In genomic region chr5:170115925-170116324, GRCh38 we compare ENCODE assay signal across 38 cellular contexts. TPM values are rescaled to one million over a fixed set of nuclear protein-coding genes. Genes with fewer than 3 reads are reported as not detected.
"Had no signal": no experiment of that assay in that cellular context is flagged by ENCODE, and none has a peak within 500 bp of the region (broad histone marks: within the 10 kb centered on the region; RNA-seq: fewer than 3 reads in every experiment).

No MANE protein-coding gene starts in this region.

- H3K36me3 Mint-ChIP-seq: activated CD4-positive, alpha-beta memory T cell treated with anti-CD3 and anti-CD28 coated beads for 36 hours; activated naive CD4-positive, alpha-beta T cell treated with anti-CD3 and anti-CD28 coated beads, Interleukin-2, amount 10 ng/mL, durations not matched to agents 7 days and 5 days; activated naive CD4-positive, alpha-beta T cell treated with anti-CD3 and anti-CD28 coated beads, Interleukin-2, amount 50 U/mL, for 24 hours; activated naive CD8-positive, alpha-beta T cell; activated naive CD8-positive, alpha-beta T cell treated with anti-CD3 and anti-CD28 coated beads, Interleukin-2, amount 10 ng/mL, durations not matched to agents 7 days and 5 days; brain had no signal

- H3K36me3 ChIP-seq: ascending aorta, cardiac muscle cell had no signal

- H3K27ac Mint-ChIP-seq: activated B cell treated with CpG ODN at 0.5 μM for 24 hours; activated CD4-positive, alpha-beta memory T cell treated with anti-CD3 and anti-CD28 coated beads for 36 hours; activated CD4-positive, alpha-beta T cell treated with anti-CD3 and anti-CD28 coated beads, Interleukin-2, amount 10 ng/mL, durations not matched to agents 24 days and 14 days; activated CD8-positive, alpha-beta T cell treated with anti-CD3 and anti-CD28 coated beads for 36 hours; activated naive CD4-positive, alpha-beta T cell treated with anti-CD3 and anti-CD28 coated beads, Interleukin-2, amount 10 ng/mL, durations not matched to agents 7 days and 5 days; activated naive CD4-positive, alpha-beta T cell treated with anti-CD3 and anti-CD28 coated beads, Interleukin-2, amount 50 U/mL, for 24 hours; activated naive CD8-positive, alpha-beta T cell; activated naive CD8-positive, alpha-beta T cell treated with anti-CD3 and anti-CD28 coated beads, Interleukin-2, amount 10 ng/mL, durations not matched to agents 7 days and 5 days; activated naive CD8-positive, alpha-beta T cell treated with anti-CD3 and anti-CD28 coated beads, Interleukin-2, amount 50 U/mL, for 24 hours; activated T-cell treated with anti-CD3 and anti-CD28 coated beads, Interleukin-2, amount 50 U/mL, for 72 hours; activated T-helper 1 cell treated with anti-CD3 and anti-CD28 coated beads, Interleukin-12 subunit alpha, Interleukin-12 subunit beta, Interleukin-2, Interleukin-4 antibody, amounts not matched to agents 30 ng/mL and 10 ng/mL and 1 ng/mL, durations not matched to agents 14 hours and 24 hours and 36 hours; activated T-helper 2 cell treated with anti-CD3 and anti-CD28 coated beads, Interferon-gamma antibody, Interleukin-2, Interleukin-4, amounts not matched to agents 10 μg/mL and 5 μg/mL and 100 μg/mL, durations not matched to agents 14 hours and 24 hours and 36 hours; brain; T-helper 1 cell treated with Interleukin-12 subunit alpha and Interleukin-12 subunit beta and Interleukin-4 antibody, amounts not matched to agents 30 μg/mL and 1 μg/mL, for 36 hours; T-helper 2 cell treated with Interferon-gamma antibody and Interleukin-4, amounts not matched to agents 5 μg/mL and 100 μg/mL, for 36 hours had no signal

- H3K4me3 ChIP-seq: ascending aorta, cardiac muscle cell had no signal

- H3K9me3 Mint-ChIP-seq: activated B cell treated with CpG ODN at 0.5 μM for 24 hours; activated CD4-positive, alpha-beta memory T cell treated with anti-CD3 and anti-CD28 coated beads for 36 hours; activated CD4-positive, alpha-beta T cell treated with anti-CD3 and anti-CD28 coated beads, Interleukin-2, amount 10 ng/mL, durations not matched to agents 24 days and 14 days; activated CD8-positive, alpha-beta T cell treated with anti-CD3 and anti-CD28 coated beads for 36 hours; activated naive CD4-positive, alpha-beta T cell treated with anti-CD3 and anti-CD28 coated beads, Interleukin-2, amount 10 ng/mL, durations not matched to agents 7 days and 5 days; activated naive CD4-positive, alpha-beta T cell treated with anti-CD3 and anti-CD28 coated beads, Interleukin-2, amount 50 U/mL, for 24 hours; activated naive CD8-positive, alpha-beta T cell treated with anti-CD3 and anti-CD28 coated beads, Interleukin-2, amount 10 ng/mL, durations not matched to agents 7 days and 5 days; activated naive CD8-positive, alpha-beta T cell treated with anti-CD3 and anti-CD28 coated beads, Interleukin-2, amount 50 U/mL, for 24 hours; activated T-cell treated with anti-CD3 and anti-CD28 coated beads, Interleukin-2, amount 50 U/mL, for 4 hours; activated T-cell treated with anti-CD3 and anti-CD28 coated beads, Interleukin-2, amount 50 U/mL, for 72 hours; activated T-helper 1 cell treated with anti-CD3 and anti-CD28 coated beads, Interleukin-12 subunit alpha, Interleukin-12 subunit beta, Interleukin-2, Interleukin-4 antibody, amounts not matched to agents 30 ng/mL and 10 ng/mL and 1 ng/mL, durations not matched to agents 14 hours and 24 hours and 36 hours; activated T-helper 2 cell treated with anti-CD3 and anti-CD28 coated beads, Interferon-gamma antibody, Interleukin-2, Interleukin-4, amounts not matched to agents 10 μg/mL and 5 μg/mL and 100 μg/mL, durations not matched to agents 14 hours and 24 hours and 36 hours; central memory CD8-positive, alpha-beta T cell; T-helper 1 cell treated with Interleukin-12 subunit alpha and Interleukin-12 subunit beta and Interleukin-4 antibody, amounts not matched to agents 30 μg/mL and 1 μg/mL, for 36 hours; T-helper 2 cell treated with Interferon-gamma antibody and Interleukin-4, amounts not matched to agents 5 μg/mL and 100 μg/mL, for 36 hours had no signal

- ATAC-seq: activated CD8-positive, alpha-beta T cell treated with anti-CD3 and anti-CD28 coated beads for 36 hours; activated naive CD8-positive, alpha-beta T cell treated with anti-CD3 and anti-CD28 coated beads, Interleukin-2, amount 50 U/mL, for 24 hours; activated T-cell treated with anti-CD3 and anti-CD28 coated beads, Interleukin-2, amount 50 U/mL, for 4 hours; activated T-cell treated with anti-CD3 and anti-CD28 coated beads, Interleukin-2, amount 50 U/mL, for 72 hours had no signal

- H3K4me3 Mint-ChIP-seq: activated B cell treated with CpG ODN at 0.5 μM for 24 hours; activated CD4-positive, alpha-beta memory T cell treated with anti-CD3 and anti-CD28 coated beads for 36 hours; activated CD4-positive, alpha-beta T cell treated with anti-CD3 and anti-CD28 coated beads, Interleukin-2, amount 10 ng/mL, durations not matched to agents 24 days and 14 days; activated CD8-positive, alpha-beta T cell treated with anti-CD3 and anti-CD28 coated beads for 36 hours; activated naive CD4-positive, alpha-beta T cell treated with anti-CD3 and anti-CD28 coated beads, Interleukin-2, amount 10 ng/mL, durations not matched to agents 7 days and 5 days; activated naive CD4-positive, alpha-beta T cell treated with anti-CD3 and anti-CD28 coated beads, Interleukin-2, amount 50 U/mL, for 24 hours; activated naive CD8-positive, alpha-beta T cell; activated naive CD8-positive, alpha-beta T cell treated with anti-CD3 and anti-CD28 coated beads, Interleukin-2, amount 10 ng/mL, durations not matched to agents 7 days and 5 days; activated naive CD8-positive, alpha-beta T cell treated with anti-CD3 and anti-CD28 coated beads, Interleukin-2, amount 50 U/mL, for 24 hours; activated T-cell treated with anti-CD3 and anti-CD28 coated beads, Interleukin-2, amount 50 U/mL, for 4 hours; activated T-cell treated with anti-CD3 and anti-CD28 coated beads, Interleukin-2, amount 50 U/mL, for 72 hours; activated T-helper 1 cell treated with anti-CD3 and anti-CD28 coated beads, Interleukin-12 subunit alpha, Interleukin-12 subunit beta, Interleukin-2, Interleukin-4 antibody, amounts not matched to agents 30 ng/mL and 10 ng/mL and 1 ng/mL, durations not matched to agents 14 hours and 24 hours and 36 hours; brain; central memory CD8-positive, alpha-beta T cell; T-helper 1 cell treated with Interleukin-12 subunit alpha and Interleukin-12 subunit beta and Interleukin-4 antibody, amounts not matched to agents 30 μg/mL and 1 μg/mL, for 36 hours; T-helper 2 cell treated with Interferon-gamma antibody and Interleukin-4, amounts not matched to agents 5 μg/mL and 100 μg/mL, for 36 hours had no signal

- H3K4me1 Mint-ChIP-seq: activated B cell treated with CpG ODN at 0.5 μM for 24 hours; activated CD4-positive, alpha-beta T cell treated with anti-CD3 and anti-CD28 coated beads, Interleukin-2, amount 10 ng/mL, durations not matched to agents 24 days and 14 days; activated naive CD4-positive, alpha-beta T cell treated with anti-CD3 and anti-CD28 coated beads, Interleukin-2, amount 10 ng/mL, durations not matched to agents 7 days and 5 days; activated naive CD4-positive, alpha-beta T cell treated with anti-CD3 and anti-CD28 coated beads, Interleukin-2, amount 50 U/mL, for 24 hours; activated naive CD8-positive, alpha-beta T cell treated with anti-CD3 and anti-CD28 coated beads, Interleukin-2, amount 10 ng/mL, durations not matched to agents 7 days and 5 days; activated naive CD8-positive, alpha-beta T cell treated with anti-CD3 and anti-CD28 coated beads, Interleukin-2, amount 50 U/mL, for 24 hours; central memory CD8-positive, alpha-beta T cell had no signal

- H3K9me3 ChIP-seq: ascending aorta had no signal

- H3K27ac ChIP-seq: ascending aorta, cardiac muscle cell, VCaP had no signal

- H3K27me3 ChIP-seq: ascending aorta, cardiac muscle cell had no signal

- DNase-seq: activated B cell treated with CpG ODN at 0.5 μM for 24 hours; activated CD4-positive, alpha-beta memory T cell treated with anti-CD3 and anti-CD28 coated beads for 36 hours; activated CD4-positive, alpha-beta T cell treated with anti-CD3 and anti-CD28 coated beads for 4 hours; activated CD4-positive, alpha-beta T cell treated with anti-CD3 and anti-CD28 coated beads, Interleukin-2, amount 10 ng/mL, durations not matched to agents 24 days and 14 days; activated CD4-positive, alpha-beta T cell treated with anti-CD3 and anti-CD28 coated beads, Interleukin-2, amount 50 U/mL, for 1 hour; activated CD4-positive, alpha-beta T cell treated with anti-CD3 and anti-CD28 coated beads, Interleukin-2, amount 50 U/mL, for 4 hours; activated CD4-positive, CD25-positive, alpha-beta regulatory T cell treated with anti-CD3 and anti-CD28 coated beads, Interleukin-2, amount 50 U/mL, for 72 hours; activated CD8-positive, alpha-beta T cell treated with anti-CD3 and anti-CD28 coated beads for 36 hours; activated effector memory CD4-positive, alpha-beta T cell treated with Interleukin-2 at 50 U/mL for 16 hours; activated gamma-delta T cell; activated naive CD4-positive, alpha-beta T cell treated with anti-CD3 and anti-CD28 coated beads, Interleukin-2, amount 10 ng/mL, durations not matched to agents 7 days and 5 days; activated naive CD4-positive, alpha-beta T cell treated with Interleukin-2 at 50 U/mL for 16 hours; activated naive CD8-positive, alpha-beta T cell treated with anti-CD3 and anti-CD28 coated beads, Interleukin-2, amount 10 ng/mL, durations not matched to agents 7 days and 5 days; activated naive CD8-positive, alpha-beta T cell treated with anti-CD3 and anti-CD28 coated beads, Interleukin-2, amount 50 U/mL, for 24 hours; activated T-cell treated with anti-CD3 and anti-CD28 coated beads for 4 hours; activated T-cell treated with anti-CD3 and anti-CD28 coated beads, Interleukin-2, amount 50 U/mL, for 1 hour; activated T-cell treated with anti-CD3 and anti-CD28 coated beads, Interleukin-2, amount 50 U/mL, for 4 hours; activated T-cell treated with anti-CD3 and anti-CD28 coated beads, Interleukin-2, amount 50 U/mL, for 72 hours; amygdala; anterior cingulate cortex; caudate nucleus; cerebellar nuclear complex; T-helper 1 cell; T-helper 2 cell; T-helper 9 cell had no signal

- H3K4me1 ChIP-seq: ascending aorta had no signal

RNA-seq across cellular contexts. Expression of gene FOXI1, which starts 10.2 kb away (rescaled TPM):
- total RNA-seq: activated B cell treated with CpG ODN at 0.5 μM for 24 hours; activated CD4-positive, alpha-beta memory T cell treated with anti-CD3 and anti-CD28 coated beads for 36 hours; activated CD8-positive, alpha-beta T cell treated with anti-CD3 and anti-CD28 coated beads for 36 hours; activated naive CD8-positive, alpha-beta T cell treated with anti-CD3 and anti-CD28 coated beads, Interleukin-2, amount 10 ng/mL, durations not matched to agents 7 days and 5 days; activated T-cell treated with anti-CD3 and anti-CD28 coated beads, Interleukin-2, amount 50 U/mL, for 4 hours; activated T-cell treated with anti-CD3 and anti-CD28 coated beads, Interleukin-2, amount 50 U/mL, for 72 hours; activated T-helper 1 cell treated with anti-CD3 and anti-CD28 coated beads, Interleukin-12 subunit alpha, Interleukin-12 subunit beta, Interleukin-2, Interleukin-4 antibody, amounts not matched to agents 30 ng/mL and 10 ng/mL and 1 ng/mL, durations not matched to agents 14 hours and 24 hours and 36 hours; activated T-helper 2 cell treated with anti-CD3 and anti-CD28 coated beads, Interferon-gamma antibody, Interleukin-2, Interleukin-4, amounts not matched to agents 10 μg/mL and 5 μg/mL and 100 μg/mL, durations not matched to agents 14 hours and 24 hours and 36 hours; ascending aorta; bronchial epithelial cell; cardiac muscle cell; chondrocyte had no signal
- polyA plus RNA-seq: cardiac muscle cell had no signal
